In genomic region chr1:25904942-25905679, GRCh38 we compare ENCODE assay signal across 8 cellular contexts. TPM values are rescaled to one million over a fixed set of nuclear protein-coding genes. Genes with fewer than 3 reads are reported as not detected.
A peak's percentile ranks its signal among the peaks of the same experiment; 100 is the strongest.
DNase-seq lines count a peak whose midpoint lies in the region; ATAC-seq, FAIRE-seq and TF ChIP-seq lines count a peak whose summit lies in the region.

No MANE protein-coding gene starts in this region.

- H3K27ac ChIP-seq in WERI-Rb-1 = peak overlapping the region; percentile 100
- no peak overlapping the region for H3K27ac ChIP-seq in breast epithelium
- H3K27ac ChIP-seq in small intestine (ENCODE audit: low read depth in 1 of 2, low read length in 1 of 2) = no peak overlapping the region

- peaks cover 0 to 4% of the 10 kb centered on the region in 2 donors for H3K4me1 ChIP-seq in breast epithelium
- H3K4me1 ChIP-seq in small intestine (ENCODE audit: control insufficient read depth in 2 of 2, insufficient read depth in 1 of 2, low read depth in 1 of 2, low read length in 1 of 2) = peaks cover 0 to 2% of the 10 kb centered on the region in 2 donors

- ATAC-seq in GM18868 (IDR thresholded peaks at IDR 0.05; ENCODE audit: unreplicated experiment) = peak; percentile 80
- peak; percentile 70 for ATAC-seq in HG03135 (IDR thresholded peaks at IDR 0.05; ENCODE audit: unreplicated experiment)

- no peak for TF ChIP-seq POLR2A in breast epithelium (IDR thresholded peaks at IDR 0.05)

- H3K9me3 ChIP-seq in WERI-Rb-1 (ENCODE audit: severe bottlenecking) (no peaks in the 10 kb centered on the region), breast epithelium (no peaks in the 10 kb centered on the region), small intestine (ENCODE audit: control insufficient read depth, low read depth) (no peaks in the 10 kb centered on the region)

- WGBS in small intestine, 3 donors = 1% methylated on average over 23 to 34 of the region's 34 CpGs

- no peak for TF ChIP-seq CTCF in WERI-Rb-1 (IDR thresholded peaks at IDR 0.05; ENCODE audit: low read depth, low read length)
- no peak for TF ChIP-seq CTCF in breast epithelium (IDR thresholded peaks at IDR 0.05)

- FAIRE-seq in small intestine (lab: Jason Lieb, UNC) = no peak

- DNase-seq in A172 (ENCODE audit: low spot score) (peak; percentile 82), NCI-H2196 treated with DMSO at 0.1 percent for 48 hours (lab: John Stamatoyannopoulos, UW; ENCODE audit: unreplicated experiment) (peak; percentile 91), WERI-Rb-1 (peak; percentile 98), breast epithelium (ENCODE audit: low spot score in 2 of 2) (peak; percentile 92 to 93), iPS-NIHi11 (ENCODE audit: low spot score) (peak; percentile 94), small intestine (peak; percentile 87)

- intact Hi-C loops in breast epithelium (cut with DNase I; ENCODE audit: low total_unique reads) = no loop called here

- H3K27me3 ChIP-seq in WERI-Rb-1 (ENCODE audit: insufficient read depth, low read depth, severe bottlenecking) (no peaks in the 10 kb centered on the region), breast epithelium (no peaks in the 10 kb centered on the region), small intestine (ENCODE audit: control insufficient read depth in 2 of 2, insufficient read depth in 2 of 2, low read length in 2 of 2) (no peaks in the 10 kb centered on the region)

- H3K4me3 ChIP-seq in WERI-Rb-1 (ENCODE audit: low read depth, low read length) (peak overlapping the region; percentile 99), breast epithelium (peak overlapping the region; percentile 62 to 82 (median 73)), small intestine (ENCODE audit: low read depth in 1 of 2, low read length in 2 of 2) (peak overlapping the region; percentile 58 to 76)

- H3K36me3 ChIP-seq in WERI-Rb-1 (peaks cover 57% of the 10 kb centered on the region), breast epithelium (no peaks in the 10 kb centered on the region), small intestine (ENCODE audit: control insufficient read depth in 2 of 2, insufficient read depth in 2 of 2, low read length in 2 of 2) (no peaks in the 10 kb centered on the region)

RNA-seq across cellular contexts. Expression of gene STMN1, which starts 1.1 kb away (rescaled TPM):
- 222 and 346 TPM in 2 replicates for total RNA-seq in A172 (2014; rRNA removed; shearing (Covaris generic))
- total RNA-seq in breast epithelium = 10 to 100 TPM; 23.9 to 33.8 (median 28.4) TPM
- polyA plus RNA-seq in small intestine = 100 to 1,000 TPM in 1 of 3 donors, 10 to 100 TPM in 2; 30.9 to 248 (median 37.3) TPM

RNA-seq across cellular contexts. Expression of gene PAQR7, which starts 29.6 kb away (rescaled TPM):
- total RNA-seq in A172 (2014; rRNA removed; shearing (Covaris generic)) = 0.19 and 1.1 TPM in 2 replicates
- total RNA-seq in breast epithelium = 1 to 10 TPM; 4.2 to 8.2 (median 7.2) TPM
- 10 to 100 TPM; 10.2 to 53.9 (median 23.5) TPM for polyA plus RNA-seq in small intestine

RNA-seq across cellular contexts. Expression of gene AUNIP, which starts 45.9 kb away (rescaled TPM):
- total RNA-seq in A172 (2014; rRNA removed; shearing (Covaris generic)) = 4.8 and 4.9 TPM in 2 replicates
- total RNA-seq in breast epithelium = under 1 TPM in 2 of 3 donors, not detected in 1; 0.33 to 0.88 TPM
- polyA plus RNA-seq in small intestine = 1 to 10 TPM in 1 of 3 donors, under 1 TPM in 1, not detected in 1; 0.67 to 3.2 TPM
